13 cellular contexts compared by ENCODE assay signal in genomic region chr4:137226900-137227299, GRCh38.
DNase-seq lines count a peak whose midpoint lies in the region; ATAC-seq, FAIRE-seq and TF ChIP-seq lines count a peak whose summit lies in the region.
"Had no signal": no experiment of that assay in that cellular context is flagged by ENCODE, and none has a peak within 500 bp of the region (broad histone marks: within the 10 kb centered on the region; RNA-seq: fewer than 3 reads in every experiment).

No MANE protein-coding gene starts in this region.

- no peak overlapping the region for H2BK120ac ChIP-seq in mesenchymal stem cell (ENCODE audit: low read depth, low read length)

- H2BK12ac ChIP-seq in mesenchymal stem cell (ENCODE audit: low read length in 2 of 2) = no peak overlapping the region

- POLR2A ChIA-PET in WTC11 (lab: Charles Lee) = no interaction called here

- H2AK5ac ChIP-seq in mesenchymal stem cell (ENCODE audit: low read length, severe bottlenecking) = no peak overlapping the region

- no peak overlapping the region for H2BK5ac ChIP-seq in mesenchymal stem cell (ENCODE audit: low read depth, low read length, poor library complexity, severe bottlenecking)

- H3K79me1 ChIP-seq in mesenchymal stem cell (replicated peaks; ENCODE audit: low read length, poor library complexity, severe bottlenecking) = no peaks in the 10 kb centered on the region

- no peak overlapping the region for H3K4ac ChIP-seq in mesenchymal stem cell (ENCODE audit: low read depth in 1 of 2, low read length in 2 of 2)

- H3K14ac ChIP-seq in mesenchymal stem cell (ENCODE audit: low read length in 2 of 2) = no peak overlapping the region

- no peak overlapping the region for H3K23ac ChIP-seq in mesenchymal stem cell (ENCODE audit: low read length in 2 of 2)

- H3K4me2 ChIP-seq in mesenchymal stem cell (ENCODE audit: low read length, poor library complexity, severe bottlenecking) = no peak overlapping the region

- no peak overlapping the region for H3K4me3 ChIP-seq in mesenchymal stem cell (ENCODE audit: insufficient read depth in 1 of 2, low read depth in 1 of 2, low read length in 2 of 2)
- H3K4me3 ChIP-seq: lung, tibial nerve had no signal

- DNase-seq in EH (ENCODE audit: low read depth) = peak; percentile 35
- DNase-seq in HTR-8/SVneo (ENCODE audit: insufficient read length, low spot score) = peak; percentile 13
- no peak for DNase-seq in WTC11 (ENCODE audit: low spot score)
- peak; percentile 8 for DNase-seq in mesenchymal stem cell
- DNase-seq in NCI-H128 (lab: John Stamatoyannopoulos, UW; ENCODE audit: unreplicated experiment) = no peak
- no peak for DNase-seq in T-helper 9 cell
- DNase-seq in GM19238 (ENCODE audit: insufficient read length, low spot score) = no peak
- DNase-seq in AG20443 (ENCODE audit: low spot score) = no peak
- DNase-seq: activated CD8-positive, alpha-beta memory T cell treated with anti-CD3 and anti-CD28 coated beads, Interleukin-2, amount 50 U/mL, for 4 hours; effector memory CD8-positive, alpha-beta T cell; stimulated activated CD4-positive, alpha-beta T cell treated with anti-CD3 and anti-CD28 coated beads, Interleukin-1b, Interleukin-23, amount 100 ng/mL, for 48 hours had no signal

- H3K27me3 Mint-ChIP-seq in WTC11 (ENCODE audit: low read depth) = no peaks in the 10 kb centered on the region
- H3K27me3 Mint-ChIP-seq: effector memory CD8-positive, alpha-beta T cell had no signal

- ATAC-seq in WTC11 = peak; percentile 52
- ATAC-seq: effector memory CD8-positive, alpha-beta T cell had no signal

- H2AFZ ChIP-seq in mesenchymal stem cell (ENCODE audit: low read depth, low read length) = no peak overlapping the region

- FAIRE-seq in HTR-8/SVneo (lab: Jason Lieb, UNC) = no peak

- no peak overlapping the region for H4K8ac ChIP-seq in mesenchymal stem cell (ENCODE audit: low read length)

- no peak overlapping the region for H3K9ac ChIP-seq in mesenchymal stem cell (ENCODE audit: low read length)

- H3K9me3 ChIP-seq in mesenchymal stem cell (ENCODE audit: control insufficient read depth, low read length) = peaks cover 4% of the 10 kb centered on the region
- H3K9me3 ChIP-seq: tibial nerve had no signal

- no peak overlapping the region for H3K4me3 Mint-ChIP-seq in WTC11
- H3K4me3 Mint-ChIP-seq: effector memory CD8-positive, alpha-beta T cell had no signal

- no peak overlapping the region for H3K27ac Mint-ChIP-seq in WTC11
- H3K27ac Mint-ChIP-seq: effector memory CD8-positive, alpha-beta T cell had no signal

- CTCF ChIA-PET in WTC11 (lab: Charles Lee) = interaction anchor here (0.8 to 1.2 kb wide), 2 partner anchors 17 to 103 kb away, joined by 3 to 4 read pairs; no protein-coding TSS in a partner anchor

- peaks cover 0 to 12% of the 10 kb centered on the region in 2 experiments for H3K36me3 ChIP-seq in mesenchymal stem cell (ENCODE audit: control insufficient read depth in 1 of 2, insufficient read depth in 2 of 2, low read depth in 1 of 2, low read length in 2 of 2)
- H3K36me3 ChIP-seq: tibial nerve had no signal

- WGBS in mesenchymal stem cell = no CpG with 5 or more reads among the region's 2 CpGs

- H2BK15ac ChIP-seq in mesenchymal stem cell (ENCODE audit: low read depth, poor library complexity, severe bottlenecking) = no peak overlapping the region

- H4K91ac ChIP-seq in mesenchymal stem cell (ENCODE audit: low read length) = no peak overlapping the region

- H3K4me1 Mint-ChIP-seq in WTC11 = no peaks in the 10 kb centered on the region

- no peaks in the 10 kb centered on the region for H3K27me3 ChIP-seq in mesenchymal stem cell (ENCODE audit: control insufficient read depth in 1 of 2, insufficient read depth in 1 of 2, low read length in 2 of 2)
- H3K27me3 ChIP-seq: tibial nerve had no signal

- no peak overlapping the region for H3K18ac ChIP-seq in mesenchymal stem cell (ENCODE audit: low read depth in 1 of 2, low read length in 2 of 2)

- peaks cover 12% of the 10 kb centered on the region for H3K9me3 Mint-ChIP-seq in WTC11

- H3K4me1 ChIP-seq in mesenchymal stem cell (ENCODE audit: control insufficient read depth, insufficient read depth, low read depth, low read length) = no peaks in the 10 kb centered on the region
- H3K4me1 ChIP-seq: tibial nerve had no signal

- no peak for TF ChIP-seq CTCF in WTC11 (IDR thresholded peaks at IDR 0.05)

- H3K27ac ChIP-seq in mesenchymal stem cell (ENCODE audit: low read length, poor library complexity, severe bottlenecking) = no peak overlapping the region
- H3K27ac ChIP-seq: tibial nerve had no signal

- peaks cover 10% of the 10 kb centered on the region for H3K36me3 Mint-ChIP-seq in WTC11

TF ChIP-seq in WTC11, 78 proteins besides CTCF, POLR2A, EP300 and RAD21:
- TF ChIP-seq ZNF512 (CRISPR knock-in tag; IDR thresholded peaks at IDR 0.05; ENCODE audit: borderline replicate concordance) = no peak
- TF ChIP-seq MAX (CRISPR knock-in tag; IDR thresholded peaks at IDR 0.05) = no peak
- TF ChIP-seq E2F1 (CRISPR knock-in tag; IDR thresholded peaks at IDR 0.05) = no peak
- TF ChIP-seq, protein P1, sequence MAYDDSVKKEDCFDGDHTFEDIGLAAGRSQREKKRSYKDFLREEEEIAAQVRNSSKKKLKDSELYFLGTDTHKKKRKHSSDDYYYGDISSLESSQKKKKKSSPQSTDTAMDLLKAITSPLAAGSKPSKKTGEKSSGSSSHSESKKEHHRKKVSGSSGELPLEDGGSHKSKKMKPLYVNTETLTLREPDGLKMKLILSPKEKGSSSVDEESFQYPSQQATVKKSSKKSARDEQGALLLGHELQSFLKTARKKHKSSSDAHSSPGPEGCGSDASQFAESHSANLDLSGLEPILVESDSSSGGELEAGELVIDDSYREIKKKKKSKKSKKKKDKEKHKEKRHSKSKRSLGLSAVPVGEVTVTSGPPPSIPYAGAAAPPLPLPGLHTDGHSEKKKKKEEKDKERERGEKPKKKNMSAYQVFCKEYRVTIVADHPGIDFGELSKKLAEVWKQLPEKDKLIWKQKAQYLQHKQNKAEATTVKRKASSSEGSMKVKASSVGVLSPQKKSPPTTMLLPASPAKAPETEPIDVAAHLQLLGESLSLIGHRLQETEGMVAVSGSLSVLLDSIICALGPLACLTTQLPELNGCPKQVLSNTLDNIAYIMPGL (CRISPR knock-in tag; IDR thresholded peaks at IDR 0.05) = no peak
- TF ChIP-seq RORB (CRISPR knock-in tag; IDR thresholded peaks at IDR 0.05) = no peak
- no peak for TF ChIP-seq SMAD3 (CRISPR knock-in tag; IDR thresholded peaks at IDR 0.05; ENCODE audit: borderline replicate concordance)
- no peak for TF ChIP-seq ZNF416 (CRISPR knock-in tag; IDR thresholded peaks at IDR 0.05)
- TF ChIP-seq RELA (CRISPR knock-in tag; IDR thresholded peaks at IDR 0.05; ENCODE audit: borderline replicate concordance) = no peak
- TF ChIP-seq CBFB (CRISPR knock-in tag; IDR thresholded peaks at IDR 0.05; ENCODE audit: low read depth) = no peak
- TF ChIP-seq ZSCAN18 (CRISPR knock-in tag; IDR thresholded peaks at IDR 0.05) = no peak

Comparison
In these comparisons a context has a peak if more than half of its experiments do, and no peak if none do; other contexts are left out.
1. DNase-seq: peak in EH (single experiment), HTR-8/SVneo (single experiment) and mesenchymal stem cell (single experiment); none in WTC11 (single experiment), NCI-H128 (single experiment), T-helper 9 cell (single experiment), GM19238 (single experiment) and AG20443 (single experiment).